9 cellular contexts compared by ENCODE assay signal in genomic region chr11:36041988-36042606, GRCh38.
DNase-seq lines count a peak whose midpoint lies in the region; ATAC-seq and TF ChIP-seq lines count a peak whose summit lies in the region.
"Had no signal": no experiment of that assay in that cellular context is flagged by ENCODE, and none has a peak within 500 bp of the region (broad histone marks: within the 10 kb centered on the region; RNA-seq: fewer than 3 reads in every experiment).

No MANE protein-coding gene starts in this region.

- CTCF ChIA-PET in GM10248 (lab: Yijun Ruan, JAX): interaction anchor here (0.6 to 1.7 kb wide), 6 partner anchors 11 to 436 kb away, joined by 3 to 6 read pairs (median 4); no protein-coding TSS in a partner anchor

- no peaks in the 10 kb centered on the region for H3K36me3 ChIP-seq in sigmoid colon

- no peaks in the 10 kb centered on the region for H3K9me3 ChIP-seq in sigmoid colon

- POLR2A ChIA-PET in GM10248 (lab: Yijun Ruan, JAX): no interaction called here

- peak; percentile 23 for DNase-seq in GM10248 (ENCODE audit: extremely low spot score)
- DNase-seq in NAMALWA (ENCODE audit: low spot score): peak; percentile 12
- no peak for DNase-seq in coronary artery (ENCODE audit: low spot score)
- no peak for DNase-seq in retinal pigment epithelial cell (ENCODE audit: low read depth)
- no peak for DNase-seq in sigmoid colon
- DNase-seq in NCI-H1436 treated with DMSO at 0.1 percent for 48 hours (lab: John Stamatoyannopoulos, UW): no peak
- DNase-seq in activated effector memory CD4-positive, alpha-beta T cell treated with Interleukin-2 at 50 U/mL for 16 hours: no peak
- DNase-seq: activated naive CD4-positive, alpha-beta T cell had no signal

- intact Hi-C loops in sigmoid colon (cut with DNase I): no loop called here

- no peaks in the 10 kb centered on the region for H3K27me3 ChIP-seq in sigmoid colon

- H3K4me1 ChIP-seq in sigmoid colon: peaks cover 0 to 7% (median 3%) of the 10 kb centered on the region in 4 donors

- TF ChIP-seq EP300 in sigmoid colon (IDR thresholded peaks at IDR 0.05): no peak

- TF ChIP-seq POLR2A in GM18505 (IDR thresholded peaks at IDR 0.05; ENCODE audit: borderline replicate concordance, extremely low read depth, insufficient read depth, insufficient read length): no peak
- no peak for TF ChIP-seq POLR2A in sigmoid colon (IDR thresholded peaks at IDR 0.05)

- ATAC-seq in GM18505 (IDR thresholded peaks at IDR 0.05; ENCODE audit: unreplicated experiment): no peak

- WGBS in sigmoid colon, 2 donors: 60 to 62% methylated on average over 5 of the region's 5 CpGs

- H3K27ac ChIP-seq in coronary artery (no peak overlapping the region), sigmoid colon (no peak overlapping the region)

- H3K4me3 ChIP-seq in coronary artery: no peak overlapping the region
- H3K4me3 ChIP-seq in retinal pigment epithelial cell (ENCODE audit: low read length): no peak overlapping the region
- no peak overlapping the region for H3K4me3 ChIP-seq in sigmoid colon

- TF ChIP-seq CTCF in GM10248 (IDR thresholded peaks at IDR 0.05; ENCODE audit: control extremely low read depth, extremely low read depth, low read depth, missing control alignments) (peak; percentile 53), coronary artery (IDR thresholded peaks at IDR 0.05) (peak; percentile 6), retinal pigment epithelial cell (conservative IDR thresholded peaks at IDR 0.05; ENCODE audit: low read depth, low read length) (peak; percentile 71), sigmoid colon (IDR thresholded peaks at IDR 0.05) (no peak)

Comparison
In these comparisons a context has a peak if more than half of its experiments do, and no peak if none do; other contexts are left out.
1. DNase-seq: peak in GM10248 (single experiment) and NAMALWA (single experiment); none in coronary artery (single experiment), retinal pigment epithelial cell (single experiment), sigmoid colon (single experiment), NCI-H1436 treated with DMSO at 0.1 percent for 48 hours (single experiment) and activated effector memory CD4-positive, alpha-beta T cell treated with Interleukin-2 at 50 U/mL for 16 hours (single experiment).
2. CTCF ChIP-seq: peak in GM10248 (single experiment), coronary artery (single experiment) and retinal pigment epithelial cell (single experiment); none in sigmoid colon (0 of 4).